ENCODE assay signal across 21 cellular contexts in genomic region chr22:36594569-36594968, GRCh38.
"Had no signal": no experiment of that assay in that cellular context is flagged by ENCODE, and none has a peak within 500 bp of the region (broad histone marks: within the 10 kb centered on the region; RNA-seq: fewer than 3 reads in every experiment).

No MANE protein-coding gene starts in this region.

- H3K4me2 ChIP-seq: hepatocyte had no signal

- FAIRE-seq: colon, endothelial cell of umbilical vein had no signal

- H3K27me3 ChIP-seq: thyroid gland, upper lobe of left lung had no signal

- H2AFZ ChIP-seq: hepatocyte, parathyroid adenoma had no signal

- ATAC-seq: effector memory CD8-positive, alpha-beta T cell; foreskin keratinocyte; left colon; left ventricle myocardium superior; psoas muscle had no signal

- H3K4me3 ChIP-seq: hepatocyte, lung, psoas muscle, sigmoid colon, skin epidermis, suprapubic skin, thyroid gland, upper lobe of left lung had no signal

- H3K9ac ChIP-seq: parathyroid adenoma had no signal

- H3K9me3 ChIP-seq: psoas muscle, sigmoid colon, suprapubic skin, thyroid gland, upper lobe of left lung had no signal

- H3K27ac ChIP-seq: foreskin keratinocyte, hepatocyte, parathyroid adenoma, psoas muscle, sigmoid colon, skin epidermis, suprapubic skin, thyroid gland, upper lobe of left lung had no signal

- DNase-seq: effector memory CD8-positive, alpha-beta T cell; erythroblast; foreskin keratinocyte; left colon; left ventricle myocardium superior; mesenchymal stem cell; naive B cell; psoas muscle; retina; sigmoid colon; stimulated activated CD4-positive, alpha-beta T cell treated with anti-CD3 and anti-CD28 coated beads, Interleukin-2, amount 100 ng/mL, for 24 hours; stimulated activated naive CD4-positive, alpha-beta T cell; thyroid gland; upper lobe of left lung had no signal

- H3K36me3 ChIP-seq: sigmoid colon, suprapubic skin, thyroid gland, upper lobe of left lung had no signal

- H3K79me2 ChIP-seq: hepatocyte, parathyroid adenoma had no signal

- H3K4me1 ChIP-seq: foreskin keratinocyte, parathyroid adenoma, psoas muscle, sigmoid colon, suprapubic skin, thyroid gland, upper lobe of left lung had no signal
